14 cellular contexts compared by ENCODE assay signal in the genomic region with DNA sequence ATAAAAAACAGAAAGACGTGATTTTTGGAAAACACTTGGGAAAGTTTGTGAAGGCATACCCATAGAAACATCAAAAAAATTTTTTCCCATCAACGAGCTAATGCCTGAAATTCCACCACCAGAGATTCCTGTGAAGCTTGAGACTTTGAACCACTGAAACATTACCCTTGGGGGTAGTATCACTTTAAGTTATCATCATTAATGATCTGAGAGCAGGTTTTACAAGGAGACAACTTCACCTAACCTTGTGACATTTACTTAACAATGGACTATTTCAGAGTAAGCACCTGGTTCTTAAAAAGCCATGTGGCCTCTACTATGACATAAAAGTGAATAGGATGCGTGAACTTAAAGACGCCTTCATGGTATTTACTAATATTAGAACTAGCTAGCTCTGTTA. TPM values are rescaled to one million over a fixed set of nuclear protein-coding genes. Genes with fewer than 3 reads are reported as not detected.
DNase-seq lines count a peak whose midpoint lies in the region; ATAC-seq and TF ChIP-seq lines count a peak whose summit lies in the region.
"Had no signal": no experiment of that assay in that cellular context is flagged by ENCODE, and none has a peak within 500 bp of the region (broad histone marks: within the 10 kb centered on the region; RNA-seq: fewer than 3 reads in every experiment).

No MANE protein-coding gene starts in this region.

- H3K27ac Mint-ChIP-seq in chondrocyte (ENCODE audit: unreplicated experiment) (peak overlapping the region; percentile 8), mesothelial cell of epicardium (peak overlapping the region; percentile 87), WTC11 (no peak overlapping the region)
- no peak overlapping the region for H3K27ac Mint-ChIP-seq in activated naive CD8-positive, alpha-beta T cell treated with anti-CD3 and anti-CD28 coated beads for 36 hours
- H3K27ac Mint-ChIP-seq: H9 had no signal

- no peaks in the 10 kb centered on the region for H3K27me3 Mint-ChIP-seq in chondrocyte (ENCODE audit: low read depth)
- no peaks in the 10 kb centered on the region for H3K27me3 Mint-ChIP-seq in mesothelial cell of epicardium (ENCODE audit: low read depth)
- H3K27me3 Mint-ChIP-seq in WTC11 (ENCODE audit: low read depth), result no peaks in the 10 kb centered on the region
- H3K27me3 Mint-ChIP-seq in activated naive CD8-positive, alpha-beta T cell treated with anti-CD3 and anti-CD28 coated beads for 36 hours, result no peaks in the 10 kb centered on the region
- H3K27me3 Mint-ChIP-seq: CD4-positive, alpha-beta memory T cell had no signal

- H3K36me3 Mint-ChIP-seq in chondrocyte (ENCODE audit: low read depth) (peaks cover 4% of the 10 kb centered on the region), mesothelial cell of epicardium (no peaks in the 10 kb centered on the region), WTC11 (no peaks in the 10 kb centered on the region)
- H3K36me3 Mint-ChIP-seq in activated naive CD8-positive, alpha-beta T cell treated with anti-CD3 and anti-CD28 coated beads for 36 hours, result peaks cover 36% of the 10 kb centered on the region

- H3K4me1 Mint-ChIP-seq in chondrocyte (ENCODE audit: low read depth) (peaks cover 35% of the 10 kb centered on the region), mesothelial cell of epicardium (peaks cover 29% of the 10 kb centered on the region), WTC11 (peaks cover 47% of the 10 kb centered on the region)
- peaks cover 8% of the 10 kb centered on the region for H3K4me1 Mint-ChIP-seq in activated naive CD8-positive, alpha-beta T cell treated with anti-CD3 and anti-CD28 coated beads for 36 hours

- no peak for ATAC-seq in WTC11
- ATAC-seq: A549 had no signal

- H3K4me3 Mint-ChIP-seq in chondrocyte (ENCODE audit: unreplicated experiment) (no peak overlapping the region), mesothelial cell of epicardium (no peak overlapping the region), WTC11 (no peak overlapping the region)
- H3K4me3 Mint-ChIP-seq in activated naive CD8-positive, alpha-beta T cell treated with anti-CD3 and anti-CD28 coated beads for 36 hours, result no peak overlapping the region
- H3K4me3 Mint-ChIP-seq: CD4-positive, alpha-beta memory T cell; H9 had no signal

- DNase-seq in HT-29 (ENCODE audit: low spot score) (peak; percentile 58), chondrocyte (ENCODE audit: low spot score) (no peak), mesothelial cell of epicardium (ENCODE audit: low spot score in 2 of 2, unreplicated experiment in 2 of 2) (no peak), WTC11 (ENCODE audit: low spot score) (no peak)
- no peak for DNase-seq in activated CD8-positive, alpha-beta memory T cell treated with anti-CD3 and anti-CD28 coated beads, Interleukin-2, amount 50 U/mL, for 4 hours
- DNase-seq in activated naive CD8-positive, alpha-beta T cell treated with anti-CD3 and anti-CD28 coated beads for 36 hours, result no peak
- DNase-seq: BE2C; CD4-positive, alpha-beta memory T cell; DMS153; DMS79 treated with DMSO at 0.1 percent for 48 hours; EL; GOT3; H9 had no signal

- CTCF ChIA-PET in WTC11 (lab: Charles Lee), result no interaction called here

- POLR2A ChIA-PET in WTC11 (lab: Charles Lee), result no interaction called here

- H3K9me3 Mint-ChIP-seq in chondrocyte (ENCODE audit: low read depth), result no peaks in the 10 kb centered on the region
- peaks cover 6% of the 10 kb centered on the region for H3K9me3 Mint-ChIP-seq in mesothelial cell of epicardium
- H3K9me3 Mint-ChIP-seq in WTC11, result no peaks in the 10 kb centered on the region
- H3K9me3 Mint-ChIP-seq in activated naive CD8-positive, alpha-beta T cell treated with anti-CD3 and anti-CD28 coated beads for 36 hours, result no peaks in the 10 kb centered on the region
- H3K9me3 Mint-ChIP-seq: H9 had no signal

- TF ChIP-seq CTCF in chondrocyte (IDR thresholded peaks at IDR 0.05), result no peak
- no peak for TF ChIP-seq CTCF in mesothelial cell of epicardium (IDR thresholded peaks at IDR 0.05; ENCODE audit: unreplicated experiment)
- TF ChIP-seq CTCF in WTC11 (IDR thresholded peaks at IDR 0.05), result no peak

TF ChIP-seq in WTC11, 78 proteins besides CTCF, POLR2A, EP300 and RAD21:
- TF ChIP-seq, protein P1, sequence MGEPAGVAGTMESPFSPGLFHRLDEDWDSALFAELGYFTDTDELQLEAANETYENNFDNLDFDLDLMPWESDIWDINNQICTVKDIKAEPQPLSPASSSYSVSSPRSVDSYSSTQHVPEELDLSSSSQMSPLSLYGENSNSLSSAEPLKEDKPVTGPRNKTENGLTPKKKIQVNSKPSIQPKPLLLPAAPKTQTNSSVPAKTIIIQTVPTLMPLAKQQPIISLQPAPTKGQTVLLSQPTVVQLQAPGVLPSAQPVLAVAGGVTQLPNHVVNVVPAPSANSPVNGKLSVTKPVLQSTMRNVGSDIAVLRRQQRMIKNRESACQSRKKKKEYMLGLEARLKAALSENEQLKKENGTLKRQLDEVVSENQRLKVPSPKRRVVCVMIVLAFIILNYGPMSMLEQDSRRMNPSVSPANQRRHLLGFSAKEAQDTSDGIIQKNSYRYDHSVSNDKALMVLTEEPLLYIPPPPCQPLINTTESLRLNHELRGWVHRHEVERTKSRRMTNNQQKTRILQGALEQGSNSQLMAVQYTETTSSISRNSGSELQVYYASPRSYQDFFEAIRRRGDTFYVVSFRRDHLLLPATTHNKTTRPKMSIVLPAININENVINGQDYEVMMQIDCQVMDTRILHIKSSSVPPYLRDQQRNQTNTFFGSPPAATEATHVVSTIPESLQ (CRISPR knock-in tag; IDR thresholded peaks at IDR 0.05), result no peak
- no peak for TF ChIP-seq ZNF317 (CRISPR knock-in tag; IDR thresholded peaks at IDR 0.05; ENCODE audit: borderline replicate concordance, low read depth)
- no peak for TF ChIP-seq NR3C1 (CRISPR knock-in tag; conservative IDR thresholded peaks at IDR 0.05; ENCODE audit: low read depth)
- TF ChIP-seq FOXJ3 (CRISPR knock-in tag; IDR thresholded peaks at IDR 0.05; ENCODE audit: borderline replicate concordance), result no peak
- TF ChIP-seq, protein P2, sequence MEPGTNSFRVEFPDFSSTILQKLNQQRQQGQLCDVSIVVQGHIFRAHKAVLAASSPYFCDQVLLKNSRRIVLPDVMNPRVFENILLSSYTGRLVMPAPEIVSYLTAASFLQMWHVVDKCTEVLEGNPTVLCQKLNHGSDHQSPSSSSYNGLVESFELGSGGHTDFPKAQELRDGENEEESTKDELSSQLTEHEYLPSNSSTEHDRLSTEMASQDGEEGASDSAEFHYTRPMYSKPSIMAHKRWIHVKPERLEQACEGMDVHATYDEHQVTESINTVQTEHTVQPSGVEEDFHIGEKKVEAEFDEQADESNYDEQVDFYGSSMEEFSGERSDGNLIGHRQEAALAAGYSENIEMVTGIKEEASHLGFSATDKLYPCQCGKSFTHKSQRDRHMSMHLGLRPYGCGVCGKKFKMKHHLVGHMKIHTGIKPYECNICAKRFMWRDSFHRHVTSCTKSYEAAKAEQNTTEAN (CRISPR knock-in tag; IDR thresholded peaks at IDR 0.05), result no peak
- no peak for TF ChIP-seq PRRX2 (CRISPR knock-in tag; IDR thresholded peaks at IDR 0.05)
- TF ChIP-seq JAZF1 (CRISPR knock-in tag; IDR thresholded peaks at IDR 0.05), result no peak
- TF ChIP-seq ZBTB21 (CRISPR knock-in tag; IDR thresholded peaks at IDR 0.05; ENCODE audit: borderline replicate concordance), result no peak
- TF ChIP-seq, protein P3, sequence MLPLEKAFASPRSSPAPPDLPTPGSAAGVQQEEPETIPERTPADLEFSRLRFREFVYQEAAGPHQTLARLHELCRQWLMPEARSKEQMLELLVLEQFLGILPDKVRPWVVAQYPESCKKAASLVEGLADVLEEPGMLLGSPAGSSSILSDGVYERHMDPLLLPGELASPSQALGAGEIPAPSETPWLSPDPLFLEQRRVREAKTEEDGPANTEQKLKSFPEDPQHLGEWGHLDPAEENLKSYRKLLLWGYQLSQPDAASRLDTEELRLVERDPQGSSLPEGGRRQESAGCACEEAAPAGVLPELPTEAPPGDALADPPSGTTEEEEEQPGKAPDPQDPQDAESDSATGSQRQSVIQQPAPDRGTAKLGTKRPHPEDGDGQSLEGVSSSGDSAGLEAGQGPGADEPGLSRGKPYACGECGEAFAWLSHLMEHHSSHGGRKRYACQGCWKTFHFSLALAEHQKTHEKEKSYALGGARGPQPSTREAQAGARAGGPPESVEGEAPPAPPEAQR (CRISPR knock-in tag; IDR thresholded peaks at IDR 0.05), result no peak

RNA-seq across cellular contexts. Expression of a gene that starts 51.9 kb away (rescaled TPM):
- 44.2 and 51.0 TPM in 2 replicates for total RNA-seq in HT-29 (2014; rRNA removed; shearing (Covaris generic))
- total RNA-seq in chondrocyte (45.4 to 55.5 TPM (median 45.9 TPM) in 3 replicates), mesothelial cell of epicardium (21.0 to 26.6 TPM (median 22.8 TPM) in 3 replicates), WTC11 (2021) (35.0 to 36.6 TPM (median 36.0 TPM) in 3 replicates)
- total RNA-seq in activated naive CD8-positive, alpha-beta T cell treated with anti-CD3 and anti-CD28 coated beads for 36 hours, result 10 to 100 TPM; 31.9 to 33.5 TPM

Comparison
In these comparisons a context has a peak if more than half of its experiments do, and no peak if none do; other contexts are left out.
1. H3K27ac Mint-ChIP-seq: peak in chondrocyte (single experiment) and mesothelial cell of epicardium (single experiment); none in WTC11 (single experiment) and activated naive CD8-positive, alpha-beta T cell treated with anti-CD3 and anti-CD28 coated beads for 36 hours (single experiment).